ENCODE assay signal across 23 cellular contexts in the genomic region with DNA sequence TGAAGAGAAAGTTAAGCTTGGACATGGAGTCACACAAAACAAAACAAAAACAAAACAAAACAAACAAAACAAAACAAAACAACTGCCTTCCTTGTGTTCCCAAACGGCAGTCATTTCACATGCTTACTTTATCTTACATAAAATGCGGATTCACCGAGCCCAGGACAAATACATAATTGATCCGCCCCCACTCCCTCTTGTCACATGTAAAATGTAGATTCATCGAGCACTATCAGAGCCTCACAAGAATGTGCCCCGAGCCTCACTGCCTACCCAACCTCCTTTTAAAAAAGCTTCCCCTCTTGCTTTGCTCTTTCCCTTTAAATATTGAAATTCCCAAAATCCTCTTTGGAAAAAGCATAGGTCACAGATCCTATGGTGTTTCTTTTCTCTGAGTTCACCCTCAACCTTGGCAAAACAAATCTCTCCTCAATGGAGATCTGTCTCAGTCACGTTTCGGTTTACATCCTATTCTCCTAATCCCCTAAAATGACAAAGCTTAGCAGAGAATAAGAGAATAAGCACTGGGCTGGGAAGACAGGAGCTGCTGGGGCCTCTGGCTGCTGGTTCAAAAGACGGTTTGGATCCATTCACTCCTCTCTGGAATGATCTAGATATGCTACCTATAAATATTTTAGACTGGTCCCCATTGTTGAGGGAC.
DNase-seq lines count a peak whose midpoint lies in the region; ATAC-seq and TF ChIP-seq lines count a peak whose summit lies in the region.
"Had no signal": no experiment of that assay in that cellular context is flagged by ENCODE, and none has a peak within 500 bp of the region (broad histone marks: within the 10 kb centered on the region; RNA-seq: fewer than 3 reads in every experiment).

No MANE protein-coding gene starts in this region.

- ATAC-seq in GM23338 (no peak), HG02588 (IDR thresholded peaks at IDR 0.05; ENCODE audit: unreplicated experiment) (no peak)
- ATAC-seq: activated naive CD8-positive, alpha-beta T cell treated with anti-CD3 and anti-CD28 coated beads, Interleukin-2, amount 50 U/mL, for 24 hours; body of pancreas; CD8-positive, alpha-beta T cell; mucosa of descending colon; SK-N-SH treated with all-trans-retinoic acid at 6 μM for 48 hours had no signal

- H3K4me3 Mint-ChIP-seq in GM23338, result no peak overlapping the region
- H3K4me3 Mint-ChIP-seq in neural progenitor cell, result peak overlapping the region; percentile 22
- H3K4me3 Mint-ChIP-seq: activated naive CD8-positive, alpha-beta T cell treated with anti-CD3 and anti-CD28 coated beads, Interleukin-2, amount 50 U/mL, for 24 hours; CD8-positive, alpha-beta T cell; neural crest cell; stimulated activated naive CD8-positive, alpha-beta T cell treated with anti-CD3 and anti-CD28 coated beads, Interleukin-15, Interleukin-2, amounts not matched to agents 100 ng/mL and 50 ng/mL, for 24 hours had no signal

- no peak overlapping the region for H3K9ac ChIP-seq in neural progenitor cell

- no peak overlapping the region for H3K4me3 ChIP-seq in GM23338
- H3K4me3 ChIP-seq in neural progenitor cell, result peak overlapping the region; percentile 7
- H3K4me3 ChIP-seq: body of pancreas, colonic mucosa, mucosa of descending colon, tibial artery had no signal

- H3K36me3 Mint-ChIP-seq in GM23338 (ENCODE audit: low read depth) (no peaks in the 10 kb centered on the region; the same call in 2 of the 3 replicates), neural progenitor cell (no peaks in the 10 kb centered on the region)
- H3K36me3 Mint-ChIP-seq: CD8-positive, alpha-beta T cell had no signal

- H4K20me1 ChIP-seq in GM23338 (replicated peaks; ENCODE audit: insufficient read depth) (no peaks in the 10 kb centered on the region), neural progenitor cell (ENCODE audit: low read depth) (no peaks in the 10 kb centered on the region)

- DNase-seq in GM23338 (ENCODE audit: low spot score) (no peak), NCI-H82 treated with DMSO at 0.1 percent for 48 hours (lab: John Stamatoyannopoulos, UW; ENCODE audit: unreplicated experiment) (peak; percentile 73), ecto neural progenitor cell (ENCODE audit: low spot score) (peak; percentile 53), neural progenitor cell (ENCODE audit: low spot score) (peak; percentile 58), cerebellar nuclear complex (lab: John Stamatoyannopoulos, UW) (no peak), GM10266 (ENCODE audit: extremely low spot score) (no peak)
- DNase-seq in stimulated activated CD4-positive, alpha-beta T cell treated with anti-CD3 and anti-CD28 coated beads, Interleukin-4, amount 100 ng/mL, for 4 hours, result no peak
- DNase-seq: activated CD4-positive, alpha-beta T cell treated with anti-CD3 and anti-CD28 coated beads, Interleukin-2, amount 50 U/mL, for 4 hours; activated effector memory CD4-positive, alpha-beta T cell treated with anti-CD3 and anti-CD28 coated beads, Interleukin-2, amount 50 U/mL, for 16 hours; activated naive CD8-positive, alpha-beta T cell treated with anti-CD3 and anti-CD28 coated beads, Interleukin-2, amount 50 U/mL, for 24 hours; CD8-positive, alpha-beta T cell; colonic mucosa; GDM1; mucosa of descending colon; NCI-H510A; stimulated activated CD4-positive, alpha-beta T cell treated with anti-CD3 and anti-CD28 coated beads, Interleukin-4, amount 100 ng/mL, for 24 hours; tibial artery had no signal

- TF ChIP-seq CTCF in GM23338 (conservative IDR thresholded peaks at IDR 0.05; ENCODE audit: low read depth in 2 of 2) (no peak), neural progenitor cell (IDR thresholded peaks at IDR 0.05) (no peak), GM10266 (IDR thresholded peaks at IDR 0.05; ENCODE audit: control insufficient read depth, insufficient read depth, low read depth, missing control alignments) (no peak)

- H3K9me3 Mint-ChIP-seq in GM23338, result no peaks in the 10 kb centered on the region
- H3K9me3 Mint-ChIP-seq in neural progenitor cell, result peaks cover 2% of the 10 kb centered on the region
- H3K9me3 Mint-ChIP-seq: activated naive CD8-positive, alpha-beta T cell treated with anti-CD3 and anti-CD28 coated beads, Interleukin-2, amount 50 U/mL, for 24 hours; CD8-positive, alpha-beta T cell; neural crest cell; stimulated activated naive CD8-positive, alpha-beta T cell treated with anti-CD3 and anti-CD28 coated beads, Interleukin-15, Interleukin-2, amounts not matched to agents 100 ng/mL and 50 ng/mL, for 24 hours had no signal

- 0 out of 2 replicates have a peak, but pooled peaks cover 7% of the 10 kb centered on the region for H3K4me1 ChIP-seq in GM23338 (ENCODE audit: insufficient read depth)
- peaks cover 39% of the 10 kb centered on the region for H3K4me1 ChIP-seq in neural progenitor cell
- H3K4me1 ChIP-seq: colonic mucosa had no signal

- H3K79me2 ChIP-seq in GM23338 (replicated peaks; ENCODE audit: insufficient read depth) (no peaks in the 10 kb centered on the region), neural progenitor cell (ENCODE audit: low read depth) (no peaks in the 10 kb centered on the region)

- H3K36me3 ChIP-seq in GM23338 (ENCODE audit: insufficient read depth) (no peaks in the 10 kb centered on the region), neural progenitor cell (no peaks in the 10 kb centered on the region)
- H3K36me3 ChIP-seq: colonic mucosa, tibial artery had no signal

- H2AFZ ChIP-seq in GM23338, result peak overlapping the region; percentile 1
- no peak overlapping the region for H2AFZ ChIP-seq in neural progenitor cell (replicated peaks)

- no peak overlapping the region for H3K27ac Mint-ChIP-seq in GM23338
- H3K27ac Mint-ChIP-seq in neural progenitor cell, result peak overlapping the region; percentile 90
- H3K27ac Mint-ChIP-seq: activated naive CD8-positive, alpha-beta T cell treated with anti-CD3 and anti-CD28 coated beads, Interleukin-2, amount 50 U/mL, for 24 hours; CD8-positive, alpha-beta T cell; stimulated activated naive CD8-positive, alpha-beta T cell treated with anti-CD3 and anti-CD28 coated beads, Interleukin-15, Interleukin-2, amounts not matched to agents 100 ng/mL and 50 ng/mL, for 24 hours had no signal

- peaks cover 7% of the 10 kb centered on the region; the same call in 1 of the 2 replicates for H3K27me3 ChIP-seq in GM23338 (ENCODE audit: insufficient read depth)
- H3K27me3 ChIP-seq in neural progenitor cell, result peaks cover 12% of the 10 kb centered on the region
- H3K27me3 ChIP-seq: body of pancreas, colonic mucosa, tibial artery had no signal

- H3K27me3 Mint-ChIP-seq in GM23338 (ENCODE audit: insufficient read depth, low read depth, poor library complexity) (peaks cover 8% of the 10 kb centered on the region), neural progenitor cell (ENCODE audit: insufficient read depth, low read depth) (peaks cover 17% of the 10 kb centered on the region)
- H3K27me3 Mint-ChIP-seq: activated naive CD8-positive, alpha-beta T cell treated with anti-CD3 and anti-CD28 coated beads, Interleukin-2, amount 50 U/mL, for 24 hours; stimulated activated naive CD8-positive, alpha-beta T cell treated with anti-CD3 and anti-CD28 coated beads, Interleukin-15, Interleukin-2, amounts not matched to agents 100 ng/mL and 50 ng/mL, for 24 hours had no signal

- H3K27ac ChIP-seq in GM23338 (ENCODE audit: low read depth), result no peak overlapping the region
- H3K27ac ChIP-seq in neural progenitor cell, result peak overlapping the region; percentile 23
- H3K27ac ChIP-seq: body of pancreas, colonic mucosa, tibial artery, VCaP had no signal

- no peak overlapping the region for H3K4me2 ChIP-seq in GM23338
- H3K4me2 ChIP-seq in neural progenitor cell, result peak overlapping the region; percentile 63

- H3K4me1 Mint-ChIP-seq in GM23338 (peaks cover 22% of the 10 kb centered on the region), neural progenitor cell (peaks cover 44% of the 10 kb centered on the region)

- H3K9me2 ChIP-seq in GM23338 (ENCODE audit: insufficient read depth), result no peaks in the 10 kb centered on the region

- no peaks in the 10 kb centered on the region for H3K9me3 ChIP-seq in neural progenitor cell (ENCODE audit: low read depth)
- H3K9me3 ChIP-seq: body of pancreas, colonic mucosa, mucosa of descending colon, tibial artery had no signal

- H3F3A ChIP-seq in GM23338 (replicated peaks; ENCODE audit: low read depth), result no peaks in the 10 kb centered on the region; the same call in 1 of the 2 replicates
- H3F3A ChIP-seq in neural progenitor cell (ENCODE audit: low read depth), result peaks cover 51% of the 10 kb centered on the region

TF ChIP-seq in GM23338, 12 proteins besides CTCF, POLR2A, EP300 and RAD21 (continues in another document):
- TF ChIP-seq EZH2 (IDR thresholded peaks at IDR 0.05; ENCODE audit: low read depth, unreplicated experiment) (no peak), CREB1 (CRISPR knock-in tag; IDR thresholded peaks at IDR 0.05; ENCODE audit: low read depth) (no peak), STAT1 (IDR thresholded peaks at IDR 0.05; ENCODE audit: unreplicated experiment) (no peak)

Comparison
In these comparisons a context has a peak if more than half of its experiments do, and no peak if none do; other contexts are left out.
1. DNase-seq: peak in NCI-H82 treated with DMSO at 0.1 percent for 48 hours (single experiment), ecto neural progenitor cell (single experiment) and neural progenitor cell (single experiment); none in GM23338 (single experiment), stimulated activated CD4-positive, alpha-beta T cell treated with anti-CD3 and anti-CD28 coated beads, Interleukin-4, amount 100 ng/mL, for 4 hours (0 of 2), cerebellar nuclear complex (0 of 2) and GM10266 (single experiment).